Comparison of ENCODE assay signal across 12 cellular contexts in the genomic region with DNA sequence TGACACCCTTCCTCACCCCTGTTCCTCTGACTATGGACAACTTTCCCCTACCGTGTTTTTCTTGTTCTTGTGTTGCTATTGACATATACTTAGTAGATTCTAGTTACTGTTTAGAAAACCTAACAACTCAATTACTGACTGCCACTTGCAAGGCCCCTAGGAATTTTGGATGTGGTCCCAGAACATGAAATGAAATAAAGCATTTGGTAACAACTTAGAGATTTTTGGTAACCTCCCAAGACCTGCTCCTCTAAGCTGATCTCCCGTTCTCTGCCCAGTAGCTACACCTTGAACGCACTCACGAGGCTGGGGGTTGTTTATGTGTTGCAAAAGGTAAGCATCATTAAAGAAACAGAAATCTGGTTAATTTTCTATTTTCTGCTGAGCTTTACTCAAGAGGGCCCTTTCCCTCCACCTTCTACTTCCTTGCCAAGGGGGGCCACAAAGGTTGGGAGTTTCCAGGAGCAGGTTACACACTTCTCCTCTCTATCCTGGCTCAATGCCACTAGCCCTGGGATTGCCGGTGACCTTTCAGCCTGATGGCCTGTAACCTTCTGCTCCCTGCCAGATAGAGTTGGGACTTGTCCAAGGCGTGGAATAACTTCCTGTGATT. TPM values are rescaled to one million over a fixed set of nuclear protein-coding genes. Genes with fewer than 3 reads are reported as not detected.
A peak's percentile ranks its signal among the peaks of the same experiment; 100 is the strongest.
DNase-seq lines count a peak whose midpoint lies in the region; ATAC-seq and TF ChIP-seq lines count a peak whose summit lies in the region.
"Had no signal": no experiment of that assay in that cellular context is flagged by ENCODE, and none has a peak within 500 bp of the region (broad histone marks: within the 10 kb centered on the region; RNA-seq: fewer than 3 reads in every experiment).

No MANE protein-coding gene starts in this region.

- H3K36me3 ChIP-seq in BLaER1 (no peaks in the 10 kb centered on the region), SK-N-SH (replicated peaks in 1 of 2; ENCODE audit: control insufficient read depth in 1 of 2, insufficient read depth in 2 of 2, low read length in 1 of 2) (no peaks in the 10 kb centered on the region), esophagus squamous epithelium (no peaks in the 10 kb centered on the region)

- H2AFZ ChIP-seq in SK-N-SH (ENCODE audit: low read depth) = no peak overlapping the region

- 12% methylated on average over 6 of the region's 6 CpGs for WGBS in SK-N-SH (ENCODE audit: low lambda C conversion rate)
- 4 to 30% methylated on average over 4 to 6 of the region's 6 CpGs for WGBS in esophagus squamous epithelium, 2 donors

- DNase-seq in SK-N-SH (no peak), esophagus squamous epithelium (lab: John Stamatoyannopoulos, UW) (no peak), DMS114 treated with DMSO at 0.1 percent for 48 hours (lab: John Stamatoyannopoulos, UW; ENCODE audit: unreplicated experiment) (no peak), HuH-7 (ENCODE audit: low spot score) (no peak)
- DNase-seq: naive B cell; NCI-H187 treated with DMSO at 0.1 percent for 48 hours; stimulated activated CD8-positive, alpha-beta memory T cell treated with anti-CD3 and anti-CD28 coated beads, Interleukin-4, amount 100 ng/mL, for 48 hours; T-helper 9 cell had no signal

- ATAC-seq in GM18870 (IDR thresholded peaks at IDR 0.05; ENCODE audit: unreplicated experiment) (no peak), GM21381 (IDR thresholded peaks at IDR 0.05; ENCODE audit: unreplicated experiment) (no peak)

- H3K36me3 Mint-ChIP-seq in nephron (ENCODE audit: low read depth) = no peaks in the 10 kb centered on the region
- H3K36me3 Mint-ChIP-seq: naive B cell had no signal

- intact Hi-C loops in esophagus squamous epithelium (cut with DNase I) = no loop called here

- H3K27me3 ChIP-seq in BLaER1 = peaks cover 94% of the 10 kb centered on the region
- no peaks in the 10 kb centered on the region for H3K27me3 ChIP-seq in SK-N-SH (ENCODE audit: insufficient read depth)
- H3K27me3 ChIP-seq in esophagus squamous epithelium = no peaks in the 10 kb centered on the region

- H3K9me3 ChIP-seq in BLaER1 (no peaks in the 10 kb centered on the region), SK-N-SH (no peaks in the 10 kb centered on the region), esophagus squamous epithelium (no peaks in the 10 kb centered on the region)

- H3K4me3 Mint-ChIP-seq in nephron = no peak overlapping the region
- H3K4me3 Mint-ChIP-seq: naive B cell had no signal

- CTCF ChIA-PET in SK-N-SH (lab: Yijun Ruan, JAX) = interaction anchor here (1.2 to 2.1 kb wide), 3 partner anchors 14 to 19 kb away, joined by 4 to 9 read pairs (median 4); no protein-coding TSS in a partner anchor

- H3K9me3 Mint-ChIP-seq in nephron = peaks cover 7% of the 10 kb centered on the region
- H3K9me3 Mint-ChIP-seq: naive B cell had no signal

- POLR2A ChIA-PET in SK-N-SH (lab: Yijun Ruan, JAX) = no interaction called here

- H3K27ac ChIP-seq in BLaER1 (no peak overlapping the region), SK-N-SH (ENCODE audit: low read depth in 2 of 2, low read length in 1 of 2) (peak overlapping the region; percentile 67 to 71; a peak in 3 of 4 replicates), esophagus squamous epithelium (peak overlapping the region in 3 of 4 donors; percentile 51 to 84 (median 77))

- H3K27ac Mint-ChIP-seq in nephron = peak overlapping the region; percentile 88 to 94 (median 90)

- no peaks in the 10 kb centered on the region for H3K79me2 ChIP-seq in SK-N-SH (ENCODE audit: insufficient read depth)

- 0 out of 4 replicates have a peak, but pooled peaks of 1 of the 2 experiments have one; percentile 14 for TF ChIP-seq EP300 in SK-N-SH (IDR thresholded peaks at IDR 0.05; ENCODE audit: borderline replicate concordance in 1 of 2, low read depth in 1 of 2, low read length in 1 of 2)

- H3K4me2 ChIP-seq in BLaER1 (peak overlapping the region; percentile 4; the same call in 1 of the 2 replicates), SK-N-SH (peak overlapping the region; percentile 35; the same call in 1 of the 2 replicates)

- peaks cover 38% of the 10 kb centered on the region for H3K4me1 Mint-ChIP-seq in nephron

- H3K4me3 ChIP-seq in BLaER1 = no peak overlapping the region
- H3K4me3 ChIP-seq in SK-N-SH (ENCODE audit: low read depth in 2 of 2, low read length in 1 of 2) = no peak overlapping the region
- no peak overlapping the region for H3K4me3 ChIP-seq in esophagus squamous epithelium

- H3K9me2 ChIP-seq in SK-N-SH = no peaks in the 10 kb centered on the region

- no peak for TF ChIP-seq POLR2A in esophagus squamous epithelium (IDR thresholded peaks at IDR 0.05)

- H3K4me1 ChIP-seq in BLaER1 = peaks cover 65% of the 10 kb centered on the region
- peaks cover 11 to 41% of the 10 kb centered on the region in 2 experiments for H3K4me1 ChIP-seq in SK-N-SH (ENCODE audit: control insufficient read depth in 1 of 2, insufficient read depth in 2 of 2, low read depth in 1 of 2, low read length in 1 of 2)
- H3K4me1 ChIP-seq in esophagus squamous epithelium = peaks cover 7 to 86% (median 50%) of the 10 kb centered on the region in 3 donors

- peaks cover 8% of the 10 kb centered on the region; the same call in 1 of the 2 replicates for H4K20me1 ChIP-seq in BLaER1
- no peaks in the 10 kb centered on the region for H4K20me1 ChIP-seq in SK-N-SH (ENCODE audit: insufficient read depth)

- no peak for TF ChIP-seq RAD21 in SK-N-SH (IDR thresholded peaks at IDR 0.05; ENCODE audit: low read length)

- H3K27me3 Mint-ChIP-seq in nephron (ENCODE audit: low read depth) = no peaks in the 10 kb centered on the region

- H3F3A ChIP-seq in SK-N-SH (replicated peaks; ENCODE audit: insufficient read depth) = peaks cover 19% of the 10 kb centered on the region

- H3K9ac ChIP-seq in BLaER1 = no peak overlapping the region
- H3K9ac ChIP-seq in SK-N-SH = no peak overlapping the region

- TF ChIP-seq CTCF in SK-N-SH (IDR thresholded peaks at IDR 0.05) (no peak), esophagus squamous epithelium (IDR thresholded peaks at IDR 0.05) (no peak), nephron (IDR thresholded peaks at IDR 0.05; ENCODE audit: unreplicated experiment in 3 of 3) (no peak)

TF ChIP-seq in SK-N-SH, 30 proteins besides CTCF, POLR2A, EP300 and RAD21:
- TF ChIP-seq ZBTB33 (IDR thresholded peaks at IDR 0.05; ENCODE audit: borderline replicate concordance, low read depth) (no peak), EZH2phosphoT487 (IDR thresholded peaks at IDR 0.05; ENCODE audit: borderline replicate concordance, low read depth) (no peak), FOXJ3 (CRISPR knock-in tag; IDR thresholded peaks at IDR 0.05) (no peak), FOSL2 (IDR thresholded peaks at IDR 0.05; ENCODE audit: borderline replicate concordance, low read depth) (no peak), YY1 (IDR thresholded peaks at IDR 0.05; ENCODE audit: low read depth) (no peak), NFIC (IDR thresholded peaks at IDR 0.05; ENCODE audit: borderline replicate concordance) (peak; percentile 70), RFX5 (IDR thresholded peaks at IDR 0.05; ENCODE audit: low read length) (no peak), PBX3 (IDR thresholded peaks at IDR 0.05) (0 out of 2 replicates have a peak, but pooled peaks have one; percentile 10), GATA2 (CRISPR knock-in tag; IDR thresholded peaks at IDR 0.05) (no peak), ELF1 (IDR thresholded peaks at IDR 0.05) (no peak)

RNA-seq across cellular contexts. Expression of gene GAB3, which starts 20.5 kb away (rescaled TPM):
- polyA plus RNA-seq in SK-N-SH (2012; rRNA removed) = 3.3 and 4.5 TPM in 2 replicates
- 1.3 and 3.2 TPM in 2 replicates for polyA plus RNA-seq in SK-N-SH (2012; cell fraction: cytosol; rRNA removed)
- 8.1 and 12.0 TPM in 2 replicates for polyA plus RNA-seq in SK-N-SH (2012; cell fraction: nucleus; rRNA removed)
- 1 to 10 TPM in 3 of 4 donors, under 1 TPM in 1; 0.61 to 4.4 (median 1.8) TPM for total RNA-seq in esophagus squamous epithelium

RNA-seq across cellular contexts. Expression of gene DKC1, which starts 32.3 kb away (rescaled TPM):
- 53.0 and 73.6 TPM in 2 replicates for polyA plus RNA-seq in SK-N-SH (2012; rRNA removed)
- 65.2 and 81.9 TPM in 2 replicates for polyA plus RNA-seq in SK-N-SH (2012; cell fraction: cytosol; rRNA removed)
- polyA plus RNA-seq in SK-N-SH (2012; cell fraction: nucleus; rRNA removed) = 47.2 and 93.2 TPM in 2 replicates
- total RNA-seq in esophagus squamous epithelium = 10 to 100 TPM; 41.5 to 86.2 (median 49.5) TPM
